ENCODE assay signal across 8 cellular contexts in the genomic region with DNA sequence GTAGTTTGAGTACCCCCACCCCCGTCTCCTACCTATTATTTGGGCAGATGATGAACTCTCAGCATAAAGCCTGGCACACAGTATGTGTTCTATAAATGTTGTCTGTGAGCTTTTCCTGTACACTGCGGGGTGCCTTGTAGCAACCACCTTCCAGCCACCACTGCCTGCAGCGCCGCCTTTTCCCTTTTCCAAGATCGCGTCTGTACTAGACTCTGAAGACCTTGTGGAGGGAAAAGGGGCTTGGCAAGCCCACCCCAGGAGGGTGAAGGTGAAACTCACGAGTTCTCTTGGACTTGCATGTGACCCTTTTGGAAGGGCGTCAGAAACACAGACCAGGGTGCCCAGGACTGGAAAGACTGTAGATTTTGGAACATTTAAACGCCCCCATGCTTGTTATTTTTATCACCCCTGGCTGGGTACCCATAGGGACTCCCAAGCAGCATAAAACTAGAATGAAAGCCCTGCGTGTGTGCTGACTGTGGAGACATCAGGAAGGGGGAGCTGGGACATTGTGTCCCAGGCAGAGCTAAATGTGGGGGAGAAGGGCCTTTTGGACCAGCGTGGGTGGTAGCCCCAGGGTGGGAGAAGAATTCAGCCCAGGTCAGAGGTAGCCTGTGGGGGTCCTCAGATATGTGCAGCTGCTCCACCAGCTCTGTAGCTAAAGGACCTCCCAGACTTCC. TPM values are rescaled to one million over a fixed set of nuclear protein-coding genes. Genes with fewer than 3 reads are reported as not detected.
DNase-seq lines count a peak whose midpoint lies in the region; ATAC-seq and TF ChIP-seq lines count a peak whose summit lies in the region.

No MANE protein-coding gene starts in this region.

- H3K4me3 Mint-ChIP-seq in activated naive CD4-positive, alpha-beta T cell treated with anti-CD3 and anti-CD28 coated beads for 36 hours = peak overlapping the region; percentile 90

- H2AFZ ChIP-seq in mammary epithelial cell (ENCODE audit: low read depth, low read length) = peak overlapping the region; percentile 90

- no peak for ATAC-seq in lung (ENCODE audit: insufficient read depth, low FRiP score)
- no peak for ATAC-seq in GM19467 (IDR thresholded peaks at IDR 0.05; ENCODE audit: unreplicated experiment)

- peaks cover 16% of the 10 kb centered on the region for H3K4me1 ChIP-seq in mammary epithelial cell (ENCODE audit: insufficient read depth, low read length)
- H3K4me1 ChIP-seq in lung (ENCODE audit: control insufficient read depth in 2 of 2, insufficient read depth in 2 of 2, low read length in 2 of 2) = no peaks in the 10 kb centered on the region
- peaks cover 0 to 6% of the 10 kb centered on the region in 2 donors for H3K4me1 ChIP-seq in uterus

- H3K27ac Mint-ChIP-seq in activated naive CD4-positive, alpha-beta T cell treated with anti-CD3 and anti-CD28 coated beads for 36 hours = peak overlapping the region; percentile 100

- H3K9me3 ChIP-seq in mammary epithelial cell (replicated peaks; ENCODE audit: insufficient read depth, low read length) (no peaks in the 10 kb centered on the region), lung (ENCODE audit: control insufficient read depth in 2 of 2, insufficient read depth in 1 of 2, low read length in 1 of 2) (no peaks in the 10 kb centered on the region), uterus (no peaks in the 10 kb centered on the region)

- no peak for DNase-seq in activated naive CD4-positive, alpha-beta T cell treated with anti-CD3 and anti-CD28 coated beads for 36 hours
- no peak for DNase-seq in activated naive CD4-positive, alpha-beta T cell (lab: John Stamatoyannopoulos, UW)
- DNase-seq in mammary epithelial cell (no peak), lung (ENCODE audit: low spot score) (no peak), uterus (peak in 1 of 2 donors; percentile 28), NCI-H2081 treated with DMSO at 0.1 percent for 48 hours (lab: John Stamatoyannopoulos, UW) (no peak), GM13976 (ENCODE audit: low spot score) (no peak)

- H3K27me3 Mint-ChIP-seq in activated naive CD4-positive, alpha-beta T cell treated with anti-CD3 and anti-CD28 coated beads for 36 hours (ENCODE audit: low read depth) = no peaks in the 10 kb centered on the region

- peaks cover 53% of the 10 kb centered on the region for H3K4me1 Mint-ChIP-seq in activated naive CD4-positive, alpha-beta T cell treated with anti-CD3 and anti-CD28 coated beads for 36 hours (ENCODE audit: low read depth)

- H3K27ac ChIP-seq in mammary epithelial cell (ENCODE audit: insufficient read depth, low read depth, low read length) (peak overlapping the region; percentile 75), lung (ENCODE audit: low read depth in 1 of 2, low read length in 1 of 2) (peak overlapping the region; percentile 82 to 85), uterus (peak overlapping the region; percentile 88 to 89)

- H3K4me2 ChIP-seq in mammary epithelial cell (ENCODE audit: insufficient read depth, low read depth, low read length) = peak overlapping the region; percentile 88

- H3K79me2 ChIP-seq in mammary epithelial cell (ENCODE audit: insufficient read depth, low read length) = peaks cover 20% of the 10 kb centered on the region

- peak overlapping the region; percentile 76 for H3K9ac ChIP-seq in mammary epithelial cell (ENCODE audit: insufficient read depth, low read length)

- no peaks in the 10 kb centered on the region for H3K27me3 ChIP-seq in mammary epithelial cell (ENCODE audit: insufficient read depth, low read length)
- H3K27me3 ChIP-seq in lung (ENCODE audit: control insufficient read depth, insufficient read depth) = no peaks in the 10 kb centered on the region
- no peaks in the 10 kb centered on the region for H3K27me3 ChIP-seq in uterus

- H3K36me3 ChIP-seq in mammary epithelial cell (ENCODE audit: insufficient read depth, low read length) (peaks cover 19% of the 10 kb centered on the region), lung (ENCODE audit: control insufficient read depth in 2 of 2, insufficient read depth in 2 of 2, low read length in 2 of 2) (peaks cover 10 to 24% of the 10 kb centered on the region in 2 donors), uterus (no peaks in the 10 kb centered on the region)

- no peaks in the 10 kb centered on the region for H4K20me1 ChIP-seq in mammary epithelial cell (ENCODE audit: insufficient read depth, low read length)

- in situ Hi-C loops in mammary epithelial cell (cut with MboI; ENCODE audit: low sequenced_read_pairs in 2 of 2) = loop anchor here in 1 of 2 donors (25.0 kb wide), 1 partner anchor 134 kb away; no protein-coding TSS in a partner anchor
- in situ Hi-C loops in GM13976 (cut with MboI; ENCODE audit: low sequenced_read_pairs, unreplicated experiment) = no loop called here

- peak overlapping the region; percentile 46 to 57 (median 48) for H3K4me3 ChIP-seq in mammary epithelial cell (replicated peaks in 1 of 3; ENCODE audit: insufficient read depth in 1 of 3, low read depth in 2 of 3, low read length in 3 of 3)
- H3K4me3 ChIP-seq in lung = peak overlapping the region; percentile 36
- H3K4me3 ChIP-seq in uterus = peak overlapping the region; percentile 46 to 61

- H3K36me3 Mint-ChIP-seq in activated naive CD4-positive, alpha-beta T cell treated with anti-CD3 and anti-CD28 coated beads for 36 hours (ENCODE audit: low read depth) = peaks cover 29% of the 10 kb centered on the region

- no peak for TF ChIP-seq POLR2A in uterus (IDR thresholded peaks at IDR 0.05)

- intact Hi-C loops in activated naive CD4-positive, alpha-beta T cell treated with anti-CD3 and anti-CD28 coated beads for 36 hours (cut with micrococcal nuclease) = loop anchor here (1.0 to 10.0 kb wide), 12 partner anchors 9 to 1444 kb away; a partner anchor contains a TSS
- intact Hi-C loops in mammary epithelial cell (cut with micrococcal nuclease) = loop anchor here (1.0 to 10.0 kb wide), 2 partner anchors 14 to 297 kb away; a partner anchor contains a TSS
- intact Hi-C loops in uterus (cut with DNase I; ENCODE audit: low total_unique reads) = no loop called here

- BruUV-seq in mammary epithelial cell (replicated peaks; lab: Mats Ljungman, UMichigan) = no TSS peak

- dilution Hi-C loops in mammary epithelial cell (cut with HindIII; ENCODE audit: low sequenced_read_pairs) = loop anchor here (5.0 kb wide), 1 partner anchor 44 kb away; no protein-coding TSS in a partner anchor

- TF ChIP-seq CTCF in mammary epithelial cell (conservative IDR thresholded peaks at IDR 0.05 in 1 of 2, IDR thresholded peaks at IDR 0.05 in 1 of 2; ENCODE audit: extremely low read depth in 1 of 2, insufficient read depth in 1 of 2, low read depth in 1 of 2, low read length in 2 of 2) = no peak
- TF ChIP-seq CTCF in lung (IDR thresholded peaks at IDR 0.05; ENCODE audit: control extremely low read depth, extremely low read depth) = no peak
- TF ChIP-seq CTCF in uterus (IDR thresholded peaks at IDR 0.05) = no peak
- TF ChIP-seq CTCF in GM13976 (IDR thresholded peaks at IDR 0.05; ENCODE audit: borderline replicate concordance, control extremely low read depth, extremely low read depth, insufficient read depth, missing control alignments) = no peak

- CTCF ChIA-PET in activated naive CD4-positive, alpha-beta T cell treated with anti-CD3 and anti-CD28 coated beads for 36 hours (lab: Charles Lee) = interaction anchor here (0.6 to 1.7 kb wide), 2 partner anchors 14 to 139 kb away, joined by 3 to 5 read pairs; a partner anchor contains a TSS
- CTCF ChIA-PET in mammary epithelial cell (lab: Charles Lee; ENCODE audit: low non-redundant PET) = no interaction called here

- 43% methylated on average over 10 of the region's 11 CpGs for WGBS in mammary epithelial cell (ENCODE audit: low coverage, missing lambda C conversion rate)
- 59 to 62% methylated on average over 11 of the region's 11 CpGs for WGBS in lung, 2 donors

- no peaks in the 10 kb centered on the region for H3K9me3 Mint-ChIP-seq in activated naive CD4-positive, alpha-beta T cell treated with anti-CD3 and anti-CD28 coated beads for 36 hours

RNA-seq across cellular contexts. Expression of a gene that starts 8.3 kb away (rescaled TPM):
- 10 to 100 TPM; 38.3 to 41.1 TPM for total RNA-seq in activated naive CD4-positive, alpha-beta T cell treated with anti-CD3 and anti-CD28 coated beads for 36 hours
- total RNA-seq in mammary epithelial cell (10 to 100 TPM; 41.0 to 70.6 TPM), lung (10 to 100 TPM in 1 of 2 donors, 1 to 10 TPM in 1; 7.4 to 23.2 TPM), uterus (10 to 100 TPM in 2 of 4 donors, 1 to 10 TPM in 1, under 1 TPM in 1; 0.88 to 15.3 (median 6.1) TPM)
- polyA plus RNA-seq in mammary epithelial cell (62.0 TPM), lung (10 to 100 TPM; 14.6 to 25.6 TPM)
- polyA minus RNA-seq in mammary epithelial cell = 81.7 TPM

RNA-seq across cellular contexts. Expression of a gene that starts 49.3 kb away (rescaled TPM):
- total RNA-seq in activated naive CD4-positive, alpha-beta T cell treated with anti-CD3 and anti-CD28 coated beads for 36 hours = 10 to 100 TPM; 34.8 to 35.1 TPM
- total RNA-seq in mammary epithelial cell (100 to 1,000 TPM; 125 to 155 TPM), lung (10 to 100 TPM; 39.7 to 89.5 TPM), uterus (10 to 100 TPM; 11.2 to 27.6 (median 16.1) TPM)
- polyA plus RNA-seq in mammary epithelial cell (106 TPM), lung (10 to 100 TPM; 36.7 to 49.1 TPM)
- polyA minus RNA-seq in mammary epithelial cell = 270 TPM
